8 cellular contexts compared by ENCODE assay signal in the genomic region with DNA sequence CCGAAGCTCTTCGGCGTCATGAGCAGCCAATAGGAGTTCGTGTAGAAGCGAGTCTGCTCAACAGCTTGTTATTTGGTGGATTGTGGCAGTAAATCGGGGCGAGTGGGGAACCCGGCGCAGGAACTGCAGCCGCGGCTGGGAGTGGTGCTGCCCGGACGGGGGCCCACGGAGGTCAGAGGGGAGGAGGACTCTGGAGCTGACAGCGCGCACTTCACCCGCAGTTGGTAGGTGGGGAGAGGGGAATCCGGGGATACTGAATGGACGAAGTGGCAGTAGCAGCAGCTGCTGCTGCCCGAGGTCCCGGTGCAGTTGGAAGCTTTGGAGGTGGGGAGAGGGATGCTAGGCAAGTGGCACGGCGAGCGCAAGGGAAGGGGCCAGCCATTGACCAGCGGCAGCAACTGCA. TPM values are rescaled to one million over a fixed set of nuclear protein-coding genes. Genes with fewer than 3 reads are reported as not detected.
DNase-seq lines count a peak whose midpoint lies in the region; ATAC-seq and TF ChIP-seq lines count a peak whose summit lies in the region.

A gene with protein sequence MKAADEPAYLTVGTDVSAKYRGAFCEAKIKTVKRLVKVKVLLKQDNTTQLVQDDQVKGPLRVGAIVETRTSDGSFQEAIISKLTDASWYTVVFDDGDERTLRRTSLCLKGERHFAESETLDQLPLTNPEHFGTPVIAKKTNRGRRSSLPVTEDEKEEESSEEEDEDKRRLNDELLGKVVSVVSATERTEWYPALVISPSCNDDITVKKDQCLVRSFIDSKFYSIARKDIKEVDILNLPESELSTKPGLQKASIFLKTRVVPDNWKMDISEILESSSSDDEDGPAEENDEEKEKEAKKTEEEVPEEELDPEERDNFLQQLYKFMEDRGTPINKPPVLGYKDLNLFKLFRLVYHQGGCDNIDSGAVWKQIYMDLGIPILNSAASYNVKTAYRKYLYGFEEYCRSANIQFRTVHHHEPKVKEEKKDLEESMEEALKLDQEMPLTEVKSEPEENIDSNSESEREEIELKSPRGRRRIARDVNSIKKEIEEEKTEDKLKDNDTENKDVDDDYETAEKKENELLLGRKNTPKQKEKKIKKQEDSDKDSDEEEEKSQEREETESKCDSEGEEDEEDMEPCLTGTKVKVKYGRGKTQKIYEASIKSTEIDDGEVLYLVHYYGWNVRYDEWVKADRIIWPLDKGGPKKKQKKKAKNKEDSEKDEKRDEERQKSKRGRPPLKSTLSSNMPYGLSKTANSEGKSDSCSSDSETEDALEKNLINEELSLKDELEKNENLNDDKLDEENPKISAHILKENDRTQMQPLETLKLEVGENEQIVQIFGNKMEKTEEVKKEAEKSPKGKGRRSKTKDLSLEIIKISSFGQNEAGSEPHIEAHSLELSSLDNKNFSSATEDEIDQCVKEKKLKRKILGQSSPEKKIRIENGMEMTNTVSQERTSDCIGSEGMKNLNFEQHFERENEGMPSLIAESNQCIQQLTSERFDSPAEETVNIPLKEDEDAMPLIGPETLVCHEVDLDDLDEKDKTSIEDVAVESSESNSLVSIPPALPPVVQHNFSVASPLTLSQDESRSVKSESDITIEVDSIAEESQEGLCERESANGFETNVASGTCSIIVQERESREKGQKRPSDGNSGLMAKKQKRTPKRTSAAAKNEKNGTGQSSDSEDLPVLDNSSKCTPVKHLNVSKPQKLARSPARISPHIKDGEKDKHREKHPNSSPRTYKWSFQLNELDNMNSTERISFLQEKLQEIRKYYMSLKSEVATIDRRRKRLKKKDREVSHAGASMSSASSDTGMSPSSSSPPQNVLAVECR (plus strand): TSS at position 79 of the 403 bp plus-strand sequence. CDS start 1,300 bp downstream, outside the sequence.

- H3K4me2 ChIP-seq in BLaER1 treated with 17β-estradiol and CSF1 and Interleukin-3, amounts not matched to agents 10 nM and 100 nM = peak within 1 kb of the TSS; percentile 83 to 94 (median 86)
- H3K4me2 ChIP-seq in PC-9 = peak within 1 kb of the TSS; percentile 99

- H3K4me3 ChIP-seq in BLaER1 treated with 17β-estradiol and CSF1 and Interleukin-3, amounts not matched to agents 10 nM and 100 nM = peak within 1 kb of the TSS; percentile 83 to 100 (median 97)
- peak within 1 kb of the TSS; percentile 80 for H3K4me3 ChIP-seq in PC-9
- H3K4me3 ChIP-seq in iPS-18c (ENCODE audit: insufficient read depth, low read depth, low read length) = peak within 1 kb of the TSS; percentile 97

- H3K79me2 ChIP-seq in PC-9 (ENCODE audit: low read depth) = peaks cover 58% of the 10 kb centered on the region

- peaks cover 7 to 41% (median 23%) of the 10 kb centered on the region in 10 experiments for H3K4me1 ChIP-seq in BLaER1 treated with 17β-estradiol and CSF1 and Interleukin-3, amounts not matched to agents 10 nM and 100 nM
- peaks cover 21% of the 10 kb centered on the region for H3K4me1 ChIP-seq in PC-9 (replicated peaks; ENCODE audit: insufficient read depth)

- peak within 1 kb of the TSS; percentile 91 to 97 (median 95) for H3K9ac ChIP-seq in BLaER1 treated with 17β-estradiol and CSF1 and Interleukin-3, amounts not matched to agents 10 nM and 100 nM

- TF ChIP-seq CTCF in PC-9 (conservative IDR thresholded peaks at IDR 0.05) = no peak

- H3K27ac ChIP-seq in BLaER1 treated with 17β-estradiol and CSF1 and Interleukin-3, amounts not matched to agents 10 nM and 100 nM = peak within 1 kb of the TSS; percentile 92 to 98 (median 96)
- peak within 1 kb of the TSS; percentile 97 for H3K27ac ChIP-seq in PC-9

- DNase-seq in PC-9 (no peak), amygdala (lab: John Stamatoyannopoulos, UW) (peak in 30 of 56 donors; percentile 73 to 99 (median 95)), OCI-M1 (lab: John Stamatoyannopoulos, UW) (no peak), iPS-NIHi7 (ENCODE audit: extremely low spot score) (no peak)
- DNase-seq in stimulated activated CD4-positive, alpha-beta T cell treated with anti-CD3 and anti-CD28 coated beads, Interleukin-12 subunit alpha, Interleukin-12 subunit beta, amount 100 ng/mL, for 4 hours = peak; percentile 62

- POLR2A ChIA-PET in PC-9 (lab: Charles Lee; ENCODE audit: unreplicated experiment) = interaction anchor here (0.5 to 1.3 kb wide), 10 partner anchors 40 to 1898 kb away, joined by 4 to 34 read pairs (median 6); a partner anchor contains a TSS

- H3K36me3 ChIP-seq in BLaER1 treated with 17β-estradiol and CSF1 and Interleukin-3, amounts not matched to agents 10 nM and 100 nM = peaks cover 29 to 51% (median 42%) of the 10 kb centered on the region in 11 experiments
- H3K36me3 ChIP-seq in PC-9 (ENCODE audit: low read depth) = 0 out of 2 replicates have a peak, but pooled peaks cover 20% of the 10 kb centered on the region

- H4K20me1 ChIP-seq in BLaER1 treated with 17β-estradiol and CSF1 and Interleukin-3, amounts not matched to agents 10 nM and 100 nM = peaks cover 40 to 71% (median 46%) of the 10 kb centered on the region in 11 experiments
- H4K20me1 ChIP-seq in PC-9 (ENCODE audit: insufficient read depth) = peaks cover 40% of the 10 kb centered on the region

- intact Hi-C loops in PC-9 (cut with micrococcal nuclease; ENCODE audit: unreplicated experiment) = loop anchor here (1.0 kb wide), 1 partner anchor 54 kb away; a partner anchor contains a TSS

- no TSS peak for BruUV-seq in PC-9 (replicated peaks; lab: Mats Ljungman, UMichigan)

- no peak for ATAC-seq in GM21423 (IDR thresholded peaks at IDR 0.05; ENCODE audit: unreplicated experiment)

- H2AFZ ChIP-seq in PC-9 = peak within 1 kb of the TSS; percentile 91

- H3F3A ChIP-seq in PC-9 (ENCODE audit: insufficient read depth, low read depth) = peaks cover 7% of the 10 kb centered on the region; the same call in 1 of the 2 replicates

- H3K9me2 ChIP-seq in PC-9 (ENCODE audit: insufficient read depth) = no peaks in the 10 kb centered on the region; the same call in 1 of the 2 replicates

- no peaks in the 10 kb centered on the region for H3K9me3 ChIP-seq in BLaER1 treated with 17β-estradiol and CSF1 and Interleukin-3, amounts not matched to agents 10 nM and 100 nM (replicated peaks in 1 of 11)
- H3K9me3 ChIP-seq in PC-9 (ENCODE audit: insufficient read depth, low read depth) (no peaks in the 10 kb centered on the region), iPS-18c (ENCODE audit: control insufficient read depth, insufficient read depth, low read length) (peaks cover 4% of the 10 kb centered on the region)

- CTCF ChIA-PET in PC-9 (lab: Charles Lee) = no interaction called here

- H3K27me3 ChIP-seq in BLaER1 treated with 17β-estradiol and CSF1 and Interleukin-3, amounts not matched to agents 10 nM and 100 nM = no peaks in the 10 kb centered on the region
- H3K27me3 ChIP-seq in PC-9 (ENCODE audit: insufficient read depth, low read depth) = no peaks in the 10 kb centered on the region

RNA-seq across cellular contexts. Expression of the gene that starts here (rescaled TPM):
- total RNA-seq in PC-9 (2021) = 17.0 and 22.2 TPM in 2 replicates

Comparison
In these comparisons a context has a peak if more than half of its experiments do, and no peak if none do; other contexts are left out.
1. DNase-seq: peak in amygdala (30 of 56) and stimulated activated CD4-positive, alpha-beta T cell treated with anti-CD3 and anti-CD28 coated beads, Interleukin-12 subunit alpha, Interleukin-12 subunit beta, amount 100 ng/mL, for 4 hours (single experiment); none in PC-9 (0 of 2), OCI-M1 (single experiment) and iPS-NIHi7 (single experiment).
2. Peak in every context shown above with its lines, with median percentiles within 50 percentile points of each other: H3K4me3 ChIP-seq.